18 cellular contexts compared by ENCODE assay signal in genomic region chr14:70916300-70916699, GRCh38. TPM values are rescaled to one million over a fixed set of nuclear protein-coding genes. Genes with fewer than 3 reads are reported as not detected.
DNase-seq lines count a peak whose midpoint lies in the region; ATAC-seq lines count a peak whose summit lies in the region.
"Had no signal": no experiment of that assay in that cellular context is flagged by ENCODE, and none has a peak within 500 bp of the region (broad histone marks: within the 10 kb centered on the region; RNA-seq: fewer than 3 reads in every experiment).

No MANE protein-coding gene starts in this region.

- no peaks in the 10 kb centered on the region for H3K9me3 Mint-ChIP-seq in stimulated activated naive CD8-positive, alpha-beta T cell treated with anti-CD3 and anti-CD28 coated beads, Interleukin-15, Interleukin-2, amounts not matched to agents 100 ng/mL and 50 ng/mL, for 24 hours
- H3K9me3 Mint-ChIP-seq in memory B cell, result peaks cover 4% of the 10 kb centered on the region
- H3K9me3 Mint-ChIP-seq: naive B cell had no signal

- H3K36me3 Mint-ChIP-seq in stimulated activated naive CD8-positive, alpha-beta T cell treated with anti-CD3 and anti-CD28 coated beads, Interleukin-15, Interleukin-2, amounts not matched to agents 100 ng/mL and 50 ng/mL, for 24 hours (ENCODE audit: low read depth), result peaks cover 14% of the 10 kb centered on the region
- H3K36me3 Mint-ChIP-seq in T-helper 17 cell (ENCODE audit: low read depth), result peaks cover 7% of the 10 kb centered on the region
- H3K36me3 Mint-ChIP-seq in memory B cell, result peaks cover 13% of the 10 kb centered on the region

- H3K9me3 ChIP-seq in T-helper 17 cell (ENCODE audit: control insufficient read depth, low read length, poor library complexity, severe bottlenecking), result no peaks in the 10 kb centered on the region
- H3K9me3 ChIP-seq: left lung, tibial nerve had no signal

- no peaks in the 10 kb centered on the region for H3K27me3 Mint-ChIP-seq in stimulated activated naive CD8-positive, alpha-beta T cell treated with anti-CD3 and anti-CD28 coated beads, Interleukin-15, Interleukin-2, amounts not matched to agents 100 ng/mL and 50 ng/mL, for 24 hours
- H3K27me3 Mint-ChIP-seq in T-helper 17 cell (no peaks in the 10 kb centered on the region), memory B cell (no peaks in the 10 kb centered on the region)
- H3K27me3 Mint-ChIP-seq: naive B cell had no signal

- peak overlapping the region; percentile 6 for H3K4me3 Mint-ChIP-seq in stimulated activated naive CD8-positive, alpha-beta T cell treated with anti-CD3 and anti-CD28 coated beads, Interleukin-15, Interleukin-2, amounts not matched to agents 100 ng/mL and 50 ng/mL, for 24 hours
- H3K4me3 Mint-ChIP-seq in T-helper 17 cell, result peak overlapping the region; percentile 25
- no peak overlapping the region for H3K4me3 Mint-ChIP-seq in memory B cell
- H3K4me3 Mint-ChIP-seq: mesothelial cell of epicardium, naive B cell had no signal

- no peak for DNase-seq in stimulated activated naive CD8-positive, alpha-beta T cell treated with anti-CD3 and anti-CD28 coated beads, Interleukin-15, Interleukin-2, amounts not matched to agents 100 U/mL and 50 U/mL, for 24 hours
- DNase-seq in T-helper 17 cell (no peak), memory B cell (ENCODE audit: low spot score in 2 of 2) (no peak), A172 (ENCODE audit: low spot score) (no peak)
- DNase-seq in activated effector memory CD4-positive, alpha-beta T cell treated with Interleukin-2 at 50 U/mL for 16 hours, result no peak
- no peak for DNase-seq in stimulated activated naive CD4-positive, alpha-beta T cell treated with Interleukin-2 at 50 U/mL for 16 hours (lab: John Stamatoyannopoulos, UW)
- DNase-seq: activated CD8-positive, alpha-beta memory T cell treated with anti-CD3 and anti-CD28 coated beads for 24 hours; hypothalamus; left lung; naive B cell; NCI-H1417; NCI-H2029 treated with DMSO at 0.1 percent for 48 hours; NCI-H2227 treated with DMSO at 0.1 percent for 48 hours had no signal

- peak overlapping the region; percentile 73 for H3K27ac Mint-ChIP-seq in stimulated activated naive CD8-positive, alpha-beta T cell treated with anti-CD3 and anti-CD28 coated beads, Interleukin-15, Interleukin-2, amounts not matched to agents 100 ng/mL and 50 ng/mL, for 24 hours
- H3K27ac Mint-ChIP-seq in T-helper 17 cell (peak overlapping the region; percentile 72), memory B cell (peak overlapping the region; percentile 64)
- H3K27ac Mint-ChIP-seq: mesothelial cell of epicardium had no signal

- ATAC-seq in stimulated activated naive CD8-positive, alpha-beta T cell treated with anti-CD3 and anti-CD28 coated beads, Interleukin-15, Interleukin-2, amounts not matched to agents 100 U/mL and 50 U/mL, for 24 hours, result no peak
- ATAC-seq in T-helper 17 cell (no peak), memory B cell (ENCODE audit: low read depth) (no peak)
- ATAC-seq: activated CD4-positive, CD25-positive, alpha-beta regulatory T cell treated with anti-CD3 and anti-CD28 coated beads, Interleukin-2, amount 50 U/mL, for 24 hours; GM12878; left lung had no signal

- peaks cover 85% of the 10 kb centered on the region for H3K4me1 Mint-ChIP-seq in stimulated activated naive CD8-positive, alpha-beta T cell treated with anti-CD3 and anti-CD28 coated beads, Interleukin-15, Interleukin-2, amounts not matched to agents 100 ng/mL and 50 ng/mL, for 24 hours (ENCODE audit: low read depth)
- H3K4me1 Mint-ChIP-seq in T-helper 17 cell, result peaks cover 65% of the 10 kb centered on the region
- H3K4me1 Mint-ChIP-seq in memory B cell, result peaks cover 32% of the 10 kb centered on the region

RNA-seq across cellular contexts. Expression of gene PCNX1, which starts 9.0 kb away (rescaled TPM):
- 100 to 1,000 TPM; 140 to 153 TPM for total RNA-seq in T-helper 17 cell
- total RNA-seq in A172 (2014; rRNA removed; shearing (Covaris generic)), result 11.8 and 12.9 TPM in 2 replicates

Comparison
In these comparisons a context has a peak if more than half of its experiments do, and no peak if none do; other contexts are left out.
1. RNA of gene PCNX1, which starts 9.0 kb away (total RNA-seq): 140 to 153 TPM in T-helper 17 cell; 11.8 to 12.9 TPM in A172; every median in the first group is over 10 times any median in the second.
2. Peak in every context shown above with its lines, with median percentiles within 50 percentile points of each other: H3K27ac Mint-ChIP-seq.